In genomic region chr22:44574581-44575343, GRCh38 we compare ENCODE assay signal across 2 cellular contexts.
TF ChIP-seq lines count a peak whose summit lies in the region.

No MANE protein-coding gene starts in this region.

TF ChIP-seq in A549, 52 proteins besides CTCF, POLR2A, EP300 and RAD21 (continued from another document):
- TF ChIP-seq MAFK (IDR thresholded peaks at IDR 0.05; ENCODE audit: partially characterized antibody) (peak; percentile 21), KDM1A (IDR thresholded peaks at IDR 0.05; ENCODE audit: low read depth) (no peak)
TF ChIP-seq in A549: peak in this region for 1.

TF ChIP-seq in HCT116, 20 proteins besides CTCF, POLR2A, EP300 and RAD21 (continued from another document):
- TF ChIP-seq MAX (IDR thresholded peaks at IDR 0.05): no peak
- TF ChIP-seq POLR2AphosphoS5 (IDR thresholded peaks at IDR 0.05; ENCODE audit: low read depth, low read length): no peak
- TF ChIP-seq EZH2phosphoT487 (IDR thresholded peaks at IDR 0.05; ENCODE audit: borderline replicate concordance): no peak
- no peak for TF ChIP-seq REST (IDR thresholded peaks at IDR 0.05; ENCODE audit: low read depth)
- TF ChIP-seq ATF3 (IDR thresholded peaks at IDR 0.05): no peak
- TF ChIP-seq EZH2 (IDR thresholded peaks at IDR 0.05): no peak
